In genomic region chr14:95597784-95598204, GRCh38 we compare ENCODE assay signal across 8 cellular contexts.
DNase-seq lines count a peak whose midpoint lies in the region; ATAC-seq, FAIRE-seq and TF ChIP-seq lines count a peak whose summit lies in the region.

No MANE protein-coding gene starts in this region.

- H3K4me1 ChIP-seq in Karpas-422 (ENCODE audit: low read length), result peaks cover 8% of the 10 kb centered on the region
- no peaks in the 10 kb centered on the region for H3K4me1 ChIP-seq in breast epithelium

- peak overlapping the region; percentile 69 for H3K4me3 Mint-ChIP-seq in nephron progenitor cell

- no peak for TF ChIP-seq CTCF in nephron progenitor cell (IDR thresholded peaks at IDR 0.05)
- TF ChIP-seq CTCF in breast epithelium (IDR thresholded peaks at IDR 0.05), result no peak

- peak overlapping the region; percentile 24 for H3K9ac ChIP-seq in Karpas-422 (ENCODE audit: low read length)

- H3K9me3 Mint-ChIP-seq in nephron progenitor cell, result peaks cover 7% of the 10 kb centered on the region

- no peaks in the 10 kb centered on the region for H4K20me1 ChIP-seq in Karpas-422 (ENCODE audit: insufficient read depth, low read depth, low read length)

- FAIRE-seq in GM19239 (lab: Jason Lieb, UNC), result peak; percentile 66

- no peak for DNase-seq in GM19239 (ENCODE audit: insufficient read length, low spot score)
- no peak for DNase-seq in Karpas-422
- DNase-seq in astrocyte of the hippocampus (ENCODE audit: low read depth, low spot score), result peak; percentile 59
- DNase-seq in nephron progenitor cell, result peak; percentile 74
- no peak for DNase-seq in ureter (ENCODE audit: low spot score)
- DNase-seq in mucosa of gallbladder (ENCODE audit: low spot score), result no peak
- DNase-seq in breast epithelium (ENCODE audit: low spot score in 2 of 2), result no peak

- H3K27me3 ChIP-seq in Karpas-422 (ENCODE audit: low read length), result no peaks in the 10 kb centered on the region
- H3K27me3 ChIP-seq in breast epithelium, result peaks cover 0 to 26% of the 10 kb centered on the region in 2 donors

- peak overlapping the region; percentile 55; the same call in 1 of the 2 replicates for H2AFZ ChIP-seq in Karpas-422 (ENCODE audit: low read length)

- ATAC-seq in HG03280 (IDR thresholded peaks at IDR 0.05; ENCODE audit: unreplicated experiment), result no peak

- H3K9me2 ChIP-seq in Karpas-422 (replicated peaks; ENCODE audit: insufficient read depth, low read length), result no peaks in the 10 kb centered on the region

- H3K27me3 Mint-ChIP-seq in nephron progenitor cell (ENCODE audit: low read depth, poor library complexity), result peaks cover 13% of the 10 kb centered on the region

- H3K4me1 Mint-ChIP-seq in nephron progenitor cell, result peaks cover 14% of the 10 kb centered on the region

- H3K4me2 ChIP-seq in Karpas-422 (ENCODE audit: low read depth, low read length, poor library complexity, severe bottlenecking), result peak overlapping the region; percentile 41

- no peaks in the 10 kb centered on the region for H3K9me3 ChIP-seq in Karpas-422 (ENCODE audit: low read length)
- no peaks in the 10 kb centered on the region for H3K9me3 ChIP-seq in breast epithelium

- H3K36me3 ChIP-seq in Karpas-422 (ENCODE audit: insufficient read depth, low read length) (no peaks in the 10 kb centered on the region), breast epithelium (no peaks in the 10 kb centered on the region)

- H3K27ac Mint-ChIP-seq in nephron progenitor cell, result peak overlapping the region; percentile 4

- H3K27ac ChIP-seq in Karpas-422 (ENCODE audit: low read length), result no peak overlapping the region
- H3K27ac ChIP-seq in breast epithelium, result no peak overlapping the region

- no peak for TF ChIP-seq POLR2A in breast epithelium (IDR thresholded peaks at IDR 0.05)

- H3K79me2 ChIP-seq in Karpas-422 (ENCODE audit: low read length), result no peaks in the 10 kb centered on the region

- intact Hi-C loops in breast epithelium (cut with DNase I; ENCODE audit: low total_unique reads), result no loop called here

- no peak overlapping the region; the same call in 1 of the 2 replicates for H3K4me3 ChIP-seq in Karpas-422 (ENCODE audit: low read length)
- H3K4me3 ChIP-seq in breast epithelium, result no peak overlapping the region

- H3K36me3 Mint-ChIP-seq in nephron progenitor cell (ENCODE audit: low read depth), result no peaks in the 10 kb centered on the region

Comparison
In these comparisons a context has a peak if more than half of its experiments do, and no peak if none do; other contexts are left out.
1. DNase-seq: peak in astrocyte of the hippocampus (single experiment) and nephron progenitor cell (single experiment); none in GM19239 (single experiment), Karpas-422 (single experiment), ureter (single experiment), mucosa of gallbladder (single experiment) and breast epithelium (0 of 2).